Comparison of ENCODE assay signal across 9 cellular contexts in genomic region chr3:30894521-30895289, GRCh38. TPM values are rescaled to one million over a fixed set of nuclear protein-coding genes. Genes with fewer than 3 reads are reported as not detected.
DNase-seq lines count a peak whose midpoint lies in the region; ATAC-seq lines count a peak whose summit lies in the region.
"Had no signal": no experiment of that assay in that cellular context is flagged by ENCODE, and none has a peak within 500 bp of the region (broad histone marks: within the 10 kb centered on the region; RNA-seq: fewer than 3 reads in every experiment).

GADL1 (minus strand) TSS chr3:30894661; CDS start chr3:30894614, 47 bp downstream.

- peak within 1 kb of the TSS; percentile 35 to 60 (median 48) for H3K4me3 Mint-ChIP-seq in CD8-positive, alpha-beta memory T cell

- CTCF ChIA-PET in CD8-positive, alpha-beta memory T cell (lab: Charles Lee) = no interaction called here

- peak; percentile 93 for ATAC-seq in left ventricle myocardium superior
- ATAC-seq in GM19452 (IDR thresholded peaks at IDR 0.05; ENCODE audit: unreplicated experiment) = no peak
- no peak for ATAC-seq in HG02852 (IDR thresholded peaks at IDR 0.05; ENCODE audit: unreplicated experiment)
- no peak for ATAC-seq in HG02798 (IDR thresholded peaks at IDR 0.05; ENCODE audit: poor library complexity, unreplicated experiment)

- H3K36me3 ChIP-seq in CD8-positive, alpha-beta memory T cell (ENCODE audit: insufficient read depth, low read length) = no peaks in the 10 kb centered on the region

- no peaks in the 10 kb centered on the region for H3K9me3 ChIP-seq in CD8-positive, alpha-beta memory T cell (ENCODE audit: low read length)

- no peak within 1 kb of the TSS for H3K27ac ChIP-seq in CD8-positive, alpha-beta memory T cell (ENCODE audit: low read depth, low read length)

- peaks cover 29 to 52% of the 10 kb centered on the region in 2 donors for H3K27me3 Mint-ChIP-seq in CD8-positive, alpha-beta memory T cell

- H3K27me3 ChIP-seq in CD8-positive, alpha-beta memory T cell (ENCODE audit: insufficient read depth, low read length, poor library complexity, severe bottlenecking) = peaks cover 7% of the 10 kb centered on the region

- H3K27ac Mint-ChIP-seq in CD8-positive, alpha-beta memory T cell = no peak within 1 kb of the TSS

- POLR2A ChIA-PET in CD8-positive, alpha-beta memory T cell (lab: Charles Lee) = no interaction called here

- H3K9me3 Mint-ChIP-seq in CD8-positive, alpha-beta memory T cell = peaks cover 0 to 2% (median 0%) of the 10 kb centered on the region in 5 donors

- H3K36me3 Mint-ChIP-seq in CD8-positive, alpha-beta memory T cell = no peaks in the 10 kb centered on the region

- DNase-seq in CD8-positive, alpha-beta memory T cell = no peak
- DNase-seq in NCI-H1048 (lab: John Stamatoyannopoulos, UW) (peak; percentile 13), left ventricle myocardium superior (peak; percentile 61), retina (peak; percentile 79)
- DNase-seq in activated naive CD4-positive, alpha-beta T cell treated with anti-CD3 and anti-CD28 coated beads, Interleukin-2, amount 50 U/mL, for 16 hours = peak; percentile 12

- H3K4me1 Mint-ChIP-seq in CD8-positive, alpha-beta memory T cell = peaks cover 13 to 20% (median 19%) of the 10 kb centered on the region in 3 donors

- peaks cover 5% of the 10 kb centered on the region for H3K4me1 ChIP-seq in CD8-positive, alpha-beta memory T cell (ENCODE audit: insufficient read depth, low read length)

- H3K4me3 ChIP-seq in CD8-positive, alpha-beta memory T cell (ENCODE audit: low read length) = no peak within 1 kb of the TSS

- intact Hi-C loops in left ventricle myocardium superior (cut with micrococcal nuclease) = no loop called here

RNA-seq across cellular contexts. Expression of gene GADL1, which starts in this region (rescaled TPM):
- total RNA-seq in CD8-positive, alpha-beta memory T cell = not detected
- not detected for polyA plus RNA-seq in CD8-positive, alpha-beta memory T cell
- not detected for total RNA-seq in left ventricle myocardium superior
- total RNA-seq: pulmonary artery endothelial cell had no signal

Comparison
In these comparisons a context has a peak if more than half of its experiments do, and no peak if none do; other contexts are left out.
1. Peak in DNase-seq and ATAC-seq in left ventricle myocardium superior; RNA of the gene not detected or under 1 TPM.
2. DNase-seq: peak in NCI-H1048 (single experiment), activated naive CD4-positive, alpha-beta T cell treated with anti-CD3 and anti-CD28 coated beads, Interleukin-2, amount 50 U/mL, for 16 hours (single experiment) and retina (single experiment); none in CD8-positive, alpha-beta memory T cell (0 of 5).